In the genomic region with DNA sequence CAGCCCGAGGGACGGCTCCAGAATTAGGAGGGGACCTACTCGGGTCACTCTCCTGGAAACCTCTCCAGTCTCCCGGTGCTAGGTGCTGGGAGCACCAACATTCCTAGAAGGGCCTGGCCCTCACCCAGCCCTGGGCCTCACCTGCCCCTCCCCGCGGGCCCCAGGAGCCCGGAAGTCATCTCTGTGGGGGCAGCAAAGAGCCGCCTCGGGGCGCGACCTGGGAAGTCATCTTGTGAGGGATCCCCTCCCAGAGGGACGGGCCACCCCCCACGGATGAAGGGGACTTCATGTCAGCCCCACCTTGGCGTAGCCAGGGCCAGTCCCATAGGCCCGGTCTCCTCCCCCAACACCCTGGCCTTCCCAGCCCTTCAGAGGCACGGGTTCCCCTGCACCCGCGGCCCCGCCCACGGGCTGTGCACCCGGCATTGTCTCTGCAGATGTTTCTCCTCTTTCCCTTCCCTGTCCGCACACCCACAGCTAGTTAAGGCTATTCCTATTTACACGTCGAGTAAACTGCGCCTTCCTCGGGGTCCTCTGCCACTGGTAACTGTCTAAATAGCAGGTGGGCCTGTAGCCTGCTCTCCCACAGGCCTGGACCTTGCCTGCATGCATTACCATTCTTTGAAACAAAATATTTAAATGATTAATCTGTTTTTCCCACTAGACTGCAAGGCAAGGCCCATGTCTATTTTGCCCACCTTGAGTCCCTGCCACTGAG, we compare ENCODE assay signal across 1 cellular context.
TF ChIP-seq lines count a peak whose summit lies in the region.

No MANE protein-coding gene starts in this region.

TF ChIP-seq in HepG2, 621 proteins besides CTCF, POLR2A, EP300 and RAD21 (continued from another document and continues in another):
- TF ChIP-seq ZNF260 (CRISPR knock-in tag; IDR thresholded peaks at IDR 0.05; ENCODE audit: borderline replicate concordance, low read depth): no peak
- TF ChIP-seq FOXK2 (IDR thresholded peaks at IDR 0.05): no peak
- TF ChIP-seq NRL (CRISPR knock-in tag; IDR thresholded peaks at IDR 0.05; ENCODE audit: borderline replicate concordance): no peak
- TF ChIP-seq, protein P1, sequence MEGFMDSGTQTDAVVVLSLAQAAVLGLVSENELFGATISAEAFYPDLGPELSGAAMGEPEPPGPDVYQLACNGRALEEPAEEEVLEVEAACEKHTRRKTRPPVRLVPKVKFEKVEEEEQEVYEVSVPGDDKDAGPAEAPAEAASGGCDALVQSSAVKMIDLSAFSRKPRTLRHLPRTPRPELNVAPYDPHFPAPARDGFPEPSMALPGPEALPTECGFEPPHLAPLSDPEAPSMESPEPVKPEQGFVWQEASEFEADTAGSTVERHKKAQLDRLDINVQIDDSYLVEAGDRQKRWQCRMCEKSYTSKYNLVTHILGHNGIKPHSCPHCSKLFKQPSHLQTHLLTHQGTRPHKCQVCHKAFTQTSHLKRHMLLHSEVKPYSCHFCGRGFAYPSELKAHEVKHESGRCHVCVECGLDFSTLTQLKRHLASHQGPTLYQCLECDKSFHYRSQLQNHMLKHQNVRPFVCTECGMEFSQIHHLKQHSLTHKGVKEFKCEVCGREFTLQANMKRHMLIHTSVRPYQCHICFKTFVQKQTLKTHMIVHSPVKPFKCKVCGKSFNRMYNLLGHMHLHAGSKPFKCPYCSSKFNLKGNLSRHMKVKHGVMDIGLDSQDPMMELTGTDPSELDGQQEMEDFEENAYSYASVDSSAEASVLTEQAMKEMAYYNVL (CRISPR knock-in tag; IDR thresholded peaks at IDR 0.05; ENCODE audit: borderline replicate concordance): no peak; the same call in 1 of the 2 replicates
- TF ChIP-seq SOX5 (CRISPR knock-in tag; IDR thresholded peaks at IDR 0.05; ENCODE audit: borderline replicate concordance): peak; percentile 80; the same call in 1 of the 2 replicates
- TF ChIP-seq, protein P2, sequence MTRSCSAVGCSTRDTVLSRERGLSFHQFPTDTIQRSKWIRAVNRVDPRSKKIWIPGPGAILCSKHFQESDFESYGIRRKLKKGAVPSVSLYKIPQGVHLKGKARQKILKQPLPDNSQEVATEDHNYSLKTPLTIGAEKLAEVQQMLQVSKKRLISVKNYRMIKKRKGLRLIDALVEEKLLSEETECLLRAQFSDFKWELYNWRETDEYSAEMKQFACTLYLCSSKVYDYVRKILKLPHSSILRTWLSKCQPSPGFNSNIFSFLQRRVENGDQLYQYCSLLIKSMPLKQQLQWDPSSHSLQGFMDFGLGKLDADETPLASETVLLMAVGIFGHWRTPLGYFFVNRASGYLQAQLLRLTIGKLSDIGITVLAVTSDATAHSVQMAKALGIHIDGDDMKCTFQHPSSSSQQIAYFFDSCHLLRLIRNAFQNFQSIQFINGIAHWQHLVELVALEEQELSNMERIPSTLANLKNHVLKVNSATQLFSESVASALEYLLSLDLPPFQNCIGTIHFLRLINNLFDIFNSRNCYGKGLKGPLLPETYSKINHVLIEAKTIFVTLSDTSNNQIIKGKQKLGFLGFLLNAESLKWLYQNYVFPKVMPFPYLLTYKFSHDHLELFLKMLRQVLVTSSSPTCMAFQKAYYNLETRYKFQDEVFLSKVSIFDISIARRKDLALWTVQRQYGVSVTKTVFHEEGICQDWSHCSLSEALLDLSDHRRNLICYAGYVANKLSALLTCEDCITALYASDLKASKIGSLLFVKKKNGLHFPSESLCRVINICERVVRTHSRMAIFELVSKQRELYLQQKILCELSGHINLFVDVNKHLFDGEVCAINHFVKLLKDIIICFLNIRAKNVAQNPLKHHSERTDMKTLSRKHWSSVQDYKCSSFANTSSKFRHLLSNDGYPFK (CRISPR knock-in tag; IDR thresholded peaks at IDR 0.05; ENCODE audit: borderline replicate concordance): peak; percentile 87; the same call in 1 of the 2 replicates
- no peak for TF ChIP-seq KDM4B (CRISPR knock-in tag; IDR thresholded peaks at IDR 0.05)
- TF ChIP-seq ZNF501 (CRISPR knock-in tag; IDR thresholded peaks at IDR 0.05): peak; percentile 71; the same call in 1 of the 2 replicates
- peak; percentile 87 for TF ChIP-seq ZNF614 (CRISPR knock-in tag; IDR thresholded peaks at IDR 0.05; ENCODE audit: borderline replicate concordance)
- TF ChIP-seq ZBTB7A (CRISPR knock-in tag; IDR thresholded peaks at IDR 0.05): no peak
- TF ChIP-seq, protein P3, sequence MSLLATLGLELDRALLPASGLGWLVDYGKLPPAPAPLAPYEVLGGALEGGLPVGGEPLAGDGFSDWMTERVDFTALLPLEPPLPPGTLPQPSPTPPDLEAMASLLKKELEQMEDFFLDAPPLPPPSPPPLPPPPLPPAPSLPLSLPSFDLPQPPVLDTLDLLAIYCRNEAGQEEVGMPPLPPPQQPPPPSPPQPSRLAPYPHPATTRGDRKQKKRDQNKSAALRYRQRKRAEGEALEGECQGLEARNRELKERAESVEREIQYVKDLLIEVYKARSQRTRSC (CRISPR knock-in tag; IDR thresholded peaks at IDR 0.05; ENCODE audit: low read depth): no peak
- no peak for TF ChIP-seq MAFF (IDR thresholded peaks at IDR 0.05; ENCODE audit: low read depth, low read length)
- no peak for TF ChIP-seq TEF (CRISPR knock-in tag; IDR thresholded peaks at IDR 0.05)
- peak; percentile 24; the same call in 1 of the 2 replicates for TF ChIP-seq MAX (IDR thresholded peaks at IDR 0.05)
- no peak; the same call in 1 of the 2 replicates for TF ChIP-seq AFF4 (CRISPR knock-in tag; IDR thresholded peaks at IDR 0.05)
- TF ChIP-seq MED13 (CRISPR knock-in tag; IDR thresholded peaks at IDR 0.05): no peak
- TF ChIP-seq PRMT3 (CRISPR knock-in tag; IDR thresholded peaks at IDR 0.05; ENCODE audit: borderline replicate concordance, low read depth): no peak; the same call in 1 of the 2 replicates
- peak; percentile 66 for TF ChIP-seq ZNF430 (CRISPR knock-in tag; IDR thresholded peaks at IDR 0.05)
- peak; percentile 92 for TF ChIP-seq SAP130 (CRISPR knock-in tag; IDR thresholded peaks at IDR 0.05; ENCODE audit: low read depth)
- TF ChIP-seq ZNF577 (CRISPR knock-in tag; IDR thresholded peaks at IDR 0.05; ENCODE audit: borderline replicate concordance, low read depth): no peak
- TF ChIP-seq ZNF333 (CRISPR knock-in tag; IDR thresholded peaks at IDR 0.05; ENCODE audit: borderline replicate concordance): no peak
- TF ChIP-seq DRAP1 (CRISPR knock-in tag; IDR thresholded peaks at IDR 0.05): peak; percentile 76
- TF ChIP-seq MLX (CRISPR knock-in tag; IDR thresholded peaks at IDR 0.05): peak; percentile 20; the same call in 1 of the 2 replicates
- peak; percentile 36; the same call in 1 of the 2 replicates for TF ChIP-seq GFI1 (CRISPR knock-in tag; IDR thresholded peaks at IDR 0.05; ENCODE audit: borderline replicate concordance)
- no peak for TF ChIP-seq ZNF557 (CRISPR knock-in tag; IDR thresholded peaks at IDR 0.05)
- TF ChIP-seq MTF1 (CRISPR knock-in tag; IDR thresholded peaks at IDR 0.05): no peak
- TF ChIP-seq SRY (CRISPR knock-in tag; IDR thresholded peaks at IDR 0.05): peak; percentile 72; the same call in 1 of the 2 replicates
- no peak for TF ChIP-seq KDM1A (CRISPR knock-in tag; IDR thresholded peaks at IDR 0.05)
- TF ChIP-seq TBP (CRISPR knock-in tag; IDR thresholded peaks at IDR 0.05): no peak
- peak; percentile 15; the same call in 1 of the 2 replicates for TF ChIP-seq YEATS2 (CRISPR knock-in tag; IDR thresholded peaks at IDR 0.05; ENCODE audit: borderline replicate concordance)
- TF ChIP-seq XBP1 (CRISPR knock-in tag; IDR thresholded peaks at IDR 0.05): no peak
- TF ChIP-seq ZNF282 (IDR thresholded peaks at IDR 0.05; ENCODE audit: partially characterized antibody): no peak
- peak in 1 of 2 experiments; percentile 45; a peak in 1 of 4 replicates for TF ChIP-seq KLF16 (CRISPR knock-in tag; IDR thresholded peaks at IDR 0.05)
- peak; percentile 65; the same call in 1 of the 2 replicates for TF ChIP-seq ZFP91 (CRISPR knock-in tag; IDR thresholded peaks at IDR 0.05; ENCODE audit: borderline replicate concordance)
- TF ChIP-seq ZNF597 (CRISPR knock-in tag; IDR thresholded peaks at IDR 0.05): no peak
- no peak for TF ChIP-seq TFDP2 (CRISPR knock-in tag; IDR thresholded peaks at IDR 0.05)
- peak; percentile 70; the same call in 1 of the 2 replicates for TF ChIP-seq MIXL1 (CRISPR knock-in tag; IDR thresholded peaks at IDR 0.05)
- TF ChIP-seq HOXA9 (CRISPR knock-in tag; IDR thresholded peaks at IDR 0.05; ENCODE audit: borderline replicate concordance): no peak; the same call in 1 of the 2 replicates
- TF ChIP-seq MEIS1 (CRISPR knock-in tag; IDR thresholded peaks at IDR 0.05; ENCODE audit: borderline replicate concordance): no peak; the same call in 1 of the 2 replicates
- peak; percentile 80 for TF ChIP-seq POLR2AphosphoS5 (IDR thresholded peaks at IDR 0.05; ENCODE audit: low read depth, low read length)
- TF ChIP-seq DDIT3 (CRISPR knock-in tag; IDR thresholded peaks at IDR 0.05): no peak
- 0 out of 2 replicates have a peak, but pooled peaks have one; percentile 57 for TF ChIP-seq ZNF724P (CRISPR knock-in tag; IDR thresholded peaks at IDR 0.05; ENCODE audit: borderline replicate concordance)
